In genomic region chr11:46252373-46252914, GRCh38 we compare ENCODE assay signal across 19 cellular contexts. TPM values are rescaled to one million over a fixed set of nuclear protein-coding genes. Genes with fewer than 3 reads are reported as not detected.
A peak's percentile ranks its signal among the peaks of the same experiment; 100 is the strongest.
DNase-seq lines count a peak whose midpoint lies in the region; ATAC-seq and TF ChIP-seq lines count a peak whose summit lies in the region.
"Had no signal": no experiment of that assay in that cellular context is flagged by ENCODE, and none has a peak within 500 bp of the region (broad histone marks: within the 10 kb centered on the region; RNA-seq: fewer than 3 reads in every experiment).

No MANE protein-coding gene starts in this region.

- H3K36me3 ChIP-seq in transverse colon (no peaks in the 10 kb centered on the region), sigmoid colon (no peaks in the 10 kb centered on the region)
- H3K36me3 ChIP-seq: heart left ventricle had no signal

- peaks cover 6 to 57% (median 45%) of the 10 kb centered on the region in 4 donors for H3K4me1 ChIP-seq in transverse colon
- peaks cover 0 to 19% (median 0%) of the 10 kb centered on the region in 4 donors for H3K4me1 ChIP-seq in sigmoid colon
- H3K4me1 ChIP-seq: heart left ventricle had no signal

- TF ChIP-seq POLR2A in transverse colon (IDR thresholded peaks at IDR 0.05) (no peak), sigmoid colon (IDR thresholded peaks at IDR 0.05) (no peak)

- peak; percentile 43 for ATAC-seq in left colon
- ATAC-seq: activated CD8-positive, alpha-beta T cell treated with anti-CD3 and anti-CD28 coated beads for 36 hours; HCT116 had no signal

- peak overlapping the region in 3 of 4 donors; percentile 54 to 81 (median 59) for H3K27ac ChIP-seq in transverse colon
- H3K27ac ChIP-seq in sigmoid colon: no peak overlapping the region
- H3K27ac ChIP-seq: heart left ventricle, HL-60 had no signal

- in situ Hi-C loops in transverse colon (cut with MboI; ENCODE audit: low pct_ligation_motif_present in 1 of 4, low pct_unique_long_range_greater_than_20kb in 1 of 4, low sequenced_read_pairs in 3 of 4): no loop called here

- TF ChIP-seq CTCF in transverse colon (IDR thresholded peaks at IDR 0.05) (no peak), sigmoid colon (IDR thresholded peaks at IDR 0.05) (no peak)

- no peaks in the 10 kb centered on the region for H3K27me3 ChIP-seq in transverse colon
- H3K27me3 ChIP-seq in sigmoid colon: no peaks in the 10 kb centered on the region
- H3K27me3 ChIP-seq: heart left ventricle had no signal

- intact Hi-C loops in left colon (cut with DNase I, micrococcal nuclease) (no loop called here), transverse colon (cut with DNase I; ENCODE audit: low total_unique reads) (no loop called here), cardiac septum (cut with DNase I) (no loop called here), sigmoid colon (cut with DNase I) (no loop called here)

- TF ChIP-seq EP300 in transverse colon (IDR thresholded peaks at IDR 0.05; ENCODE audit: low read depth): no peak
- TF ChIP-seq EP300 in sigmoid colon (IDR thresholded peaks at IDR 0.05): no peak

- H3K9me3 ChIP-seq in transverse colon (no peaks in the 10 kb centered on the region), sigmoid colon (no peaks in the 10 kb centered on the region)
- H3K9me3 ChIP-seq: heart left ventricle had no signal

- H3K4me3 ChIP-seq in transverse colon (no peak overlapping the region), sigmoid colon (no peak overlapping the region)
- H3K4me3 ChIP-seq: heart left ventricle had no signal

- 48 to 62% methylated on average over 7 to 10 of the region's 10 CpGs for WGBS in transverse colon (ENCODE audit: low coverage in 1 of 2), 2 donors
- WGBS in sigmoid colon, 2 donors: 23 to 76% methylated on average over 10 of the region's 10 CpGs

- DNase-seq in NCI-H1417 (lab: John Stamatoyannopoulos, UW) (peak; percentile 36 to 71 (median 36)), NCI-H1417 treated with DMSO at 0.1 percent for 48 hours (lab: John Stamatoyannopoulos, UW) (no peak), NCI-H2227 (lab: John Stamatoyannopoulos, UW; ENCODE audit: unreplicated experiment) (peak; percentile 70), left colon (peak in 1 of 2 donors; percentile 53), transverse colon (no peak), cardiac septum (ENCODE audit: low spot score) (no peak), sigmoid colon (no peak), iPS-NIHi7 (ENCODE audit: extremely low spot score) (no peak)
- DNase-seq: activated CD8-positive, alpha-beta T cell treated with anti-CD3 and anti-CD28 coated beads for 36 hours; CD4-positive, CD25-positive, alpha-beta regulatory T cell; cortex of kidney; erythroblast; heart left ventricle; kidney; NCI-H446; posterior cingulate gyrus had no signal

RNA-seq across cellular contexts. Expression of gene CREB3L1, which starts 25.0 kb away (rescaled TPM):
- total RNA-seq in left colon: 100 to 1,000 TPM; 118 to 200 TPM
- total RNA-seq in transverse colon: 10 to 100 TPM; 35.8 to 50.7 (median 41.6) TPM
- 8.6 TPM for total RNA-seq in cardiac septum
- 1 to 10 TPM in 3 of 4 donors, under 1 TPM in 1; 0.66 to 7.2 (median 2.6) TPM for total RNA-seq in sigmoid colon
- 10 to 100 TPM; 43.2 to 63.1 (median 44.7) TPM for polyA plus RNA-seq in sigmoid colon
- total RNA-seq: activated CD8-positive, alpha-beta T cell treated with anti-CD3 and anti-CD28 coated beads for 36 hours; activated T-helper 2 cell treated with anti-CD3 and anti-CD28 coated beads, Interferon-gamma antibody, Interleukin-2, Interleukin-4, amounts not matched to agents 10 μg/mL and 5 μg/mL and 100 μg/mL, durations not matched to agents 14 hours and 24 hours and 36 hours; CD4-positive, CD25-positive, alpha-beta regulatory T cell had no signal
- polyA plus RNA-seq: CD4-positive, CD25-positive, alpha-beta regulatory T cell had no signal

Comparison
In these comparisons a context has a peak if more than half of its experiments do, and no peak if none do; other contexts are left out.
1. DNase-seq: peak in NCI-H1417 (3 of 3) and NCI-H2227 (single experiment); none in NCI-H1417 treated with DMSO at 0.1 percent for 48 hours (single experiment), transverse colon (single experiment), cardiac septum (single experiment), sigmoid colon (single experiment) and iPS-NIHi7 (single experiment).
2. H3K27ac ChIP-seq: peak in transverse colon (3 of 4); none in sigmoid colon (0 of 4).